Comparison of ENCODE assay signal across 30 cellular contexts in the genomic region with DNA sequence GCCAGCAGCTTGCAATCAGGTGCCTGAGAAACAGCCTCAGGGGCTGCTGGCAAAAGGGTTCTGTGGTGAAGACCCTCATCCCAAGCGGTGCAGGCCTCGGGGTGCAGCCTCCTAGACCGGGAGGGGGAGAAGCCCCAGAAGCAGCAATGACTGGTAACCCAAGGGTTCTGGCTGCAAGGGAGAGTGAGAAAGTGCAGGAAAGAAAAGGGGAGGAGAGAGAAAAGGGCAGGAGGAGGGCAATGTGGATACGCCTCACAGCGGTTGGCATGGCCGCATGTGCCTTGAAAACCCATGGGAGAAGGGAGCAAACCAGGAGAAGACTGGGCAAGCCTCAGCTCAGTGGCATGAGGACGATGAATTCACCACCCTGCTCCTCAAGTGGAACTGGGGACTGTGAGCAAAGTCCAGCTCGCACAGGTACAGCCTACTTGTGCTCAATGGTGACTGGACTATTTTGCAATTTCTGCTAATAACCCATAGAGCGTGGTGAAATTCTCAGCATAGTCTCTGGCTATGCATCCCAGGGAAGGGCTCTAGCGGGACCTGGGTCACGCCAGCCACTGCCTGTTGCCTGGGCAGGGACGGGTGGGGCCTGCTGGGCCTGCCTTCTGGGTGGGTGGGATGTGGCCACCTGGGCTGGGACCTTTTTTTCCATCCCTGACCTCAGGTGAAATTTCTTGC. TPM values are rescaled to one million over a fixed set of nuclear protein-coding genes. Genes with fewer than 3 reads are reported as not detected.
DNase-seq lines count a peak whose midpoint lies in the region; ATAC-seq and TF ChIP-seq lines count a peak whose summit lies in the region.
"Had no signal": no experiment of that assay in that cellular context is flagged by ENCODE, and none has a peak within 500 bp of the region (broad histone marks: within the 10 kb centered on the region; RNA-seq: fewer than 3 reads in every experiment).

No MANE protein-coding gene starts in this region.

- H3K4me3 Mint-ChIP-seq in Caco-2 (ENCODE audit: unreplicated experiment) = no peak overlapping the region
- no peak overlapping the region for H3K4me3 Mint-ChIP-seq in osteocyte (ENCODE audit: unreplicated experiment)
- H3K4me3 Mint-ChIP-seq in activated CD4-positive, alpha-beta memory T cell treated with anti-CD3 and anti-CD28 coated beads, Interleukin-2, amount 10 ng/mL, durations not matched to agents 7 days and 5 days = no peak overlapping the region
- H3K4me3 Mint-ChIP-seq: activated naive CD4-positive, alpha-beta T cell treated with anti-CD3 and anti-CD28 coated beads for 36 hours; CD4-positive, alpha-beta T cell; naive thymus-derived CD8-positive, alpha-beta T cell; stimulated activated naive B cell treated with anti-CD40 and anti-IgM and Interleukin-4, amounts not matched to agents 10 μg/mL and 1 μg/mL and 100 μg/mL, for 72 hours; T-helper 1 cell treated with Interleukin-12 subunit alpha and Interleukin-12 subunit beta and Interleukin-4 antibody, amounts not matched to agents 30 μg/mL and 1 μg/mL, for 36 hours had no signal

- CTCF ChIA-PET in Caco-2 (lab: Charles Lee) = no interaction called here
- CTCF ChIA-PET in activated CD4-positive, alpha-beta memory T cell treated with anti-CD3 and anti-CD28 coated beads, Interleukin-2, amount 10 ng/mL, durations not matched to agents 7 days and 5 days (lab: Charles Lee) = interaction anchor here (0.6 kb wide), 1 partner anchor 147 kb away, joined by 4 read pairs; no protein-coding TSS in a partner anchor

- H3K9me2 ChIP-seq in Karpas-422 (replicated peaks; ENCODE audit: insufficient read depth, low read length) = no peaks in the 10 kb centered on the region

- no peaks in the 10 kb centered on the region for H3K9me3 ChIP-seq in Caco-2
- H3K9me3 ChIP-seq in colonic mucosa = no peaks in the 10 kb centered on the region
- H3K9me3 ChIP-seq in Karpas-422 (ENCODE audit: low read length) = no peaks in the 10 kb centered on the region
- H3K9me3 ChIP-seq: A549, adrenal gland, gastroesophageal sphincter, upper lobe of right lung had no signal

- H3K27ac ChIP-seq in colonic mucosa (peak overlapping the region; percentile 60), Karpas-422 (ENCODE audit: low read length) (no peak overlapping the region)
- H3K27ac ChIP-seq: A549, adrenal gland, gastroesophageal sphincter, GM23248, upper lobe of right lung had no signal

- H3K36me3 ChIP-seq in Caco-2 (ENCODE audit: control insufficient read depth, insufficient read depth, low read length) = no peaks in the 10 kb centered on the region
- H3K36me3 ChIP-seq in colonic mucosa = no peaks in the 10 kb centered on the region
- H3K36me3 ChIP-seq in Karpas-422 (ENCODE audit: insufficient read depth, low read length) = no peaks in the 10 kb centered on the region
- H3K36me3 ChIP-seq: adrenal gland, gastroesophageal sphincter, upper lobe of right lung had no signal

- H4K20me1 ChIP-seq in Karpas-422 (ENCODE audit: insufficient read depth, low read depth, low read length) = no peaks in the 10 kb centered on the region

- TF ChIP-seq CTCF in Caco-2 (IDR thresholded peaks at IDR 0.05; ENCODE audit: insufficient read depth in 1 of 2, low read depth in 1 of 2, low read length in 1 of 2, severe bottlenecking in 1 of 2, unreplicated experiment in 1 of 2) = no peak
- TF ChIP-seq CTCF in colonic mucosa (IDR thresholded peaks at IDR 0.05) = no peak
- TF ChIP-seq CTCF in osteocyte (IDR thresholded peaks at IDR 0.05) = no peak

- H3K4me1 Mint-ChIP-seq in Caco-2 (ENCODE audit: low read depth, unreplicated experiment) = no peaks in the 10 kb centered on the region
- peaks cover 4% of the 10 kb centered on the region for H3K4me1 Mint-ChIP-seq in osteocyte (ENCODE audit: unreplicated experiment)
- peaks cover 26% of the 10 kb centered on the region for H3K4me1 Mint-ChIP-seq in activated CD4-positive, alpha-beta memory T cell treated with anti-CD3 and anti-CD28 coated beads, Interleukin-2, amount 10 ng/mL, durations not matched to agents 7 days and 5 days

- H3K27me3 ChIP-seq in Caco-2 (replicated peaks; ENCODE audit: control insufficient read depth, insufficient read depth, low read length) (no peaks in the 10 kb centered on the region), colonic mucosa (no peaks in the 10 kb centered on the region), Karpas-422 (ENCODE audit: low read length) (no peaks in the 10 kb centered on the region)
- H3K27me3 ChIP-seq: adrenal gland, upper lobe of right lung had no signal

- H3K9ac ChIP-seq in colonic mucosa (ENCODE audit: low read depth in 2 of 2, low read length in 2 of 2) (peak overlapping the region in 1 of 2 donors; percentile 41), Karpas-422 (ENCODE audit: low read length) (no peak overlapping the region)
- H3K9ac ChIP-seq: GM23248 had no signal

- BruUV-seq in Caco-2 (replicated peaks; lab: Mats Ljungman, UMichigan) = no TSS peak

- H2AFZ ChIP-seq in Karpas-422 (ENCODE audit: low read length) = no peak overlapping the region
- H2AFZ ChIP-seq: GM23248 had no signal

- DNase-seq in Caco-2 = peak; percentile 26 to 50
- DNase-seq in colonic mucosa = peak; percentile 62
- peak; percentile 79 for DNase-seq in left lobe of liver (ENCODE audit: low spot score)
- DNase-seq in osteocyte (ENCODE audit: extremely low spot score, unreplicated experiment) = peak; percentile 80
- no peak for DNase-seq in Karpas-422
- no peak for DNase-seq in activated CD4-positive, alpha-beta memory T cell treated with anti-CD3 and anti-CD28 coated beads, Interleukin-2, amount 10 ng/mL, durations not matched to agents 7 days and 5 days
- no peak for DNase-seq in middle frontal gyrus (ENCODE audit: extremely low spot score, low spot score)
- DNase-seq: activated CD4-positive, alpha-beta T cell treated with anti-CD3 and anti-CD28 coated beads, Interleukin-2, amount 50 U/mL, for 4 hours; activated naive CD4-positive, alpha-beta T cell treated with anti-CD3 and anti-CD28 coated beads for 36 hours; adrenal gland; CD4-positive, alpha-beta T cell; central memory CD4-positive, alpha-beta T cell; GM23248; KG1; mesendoderm; naive thymus-derived CD8-positive, alpha-beta T cell; NCI-H1417 treated with DMSO at 0.1 percent for 48 hours; NCI-H2029 treated with DMSO at 0.1 percent for 48 hours; NCI-H69; Right ventricle myocardium superior; stimulated activated naive B cell treated with anti-CD40 and anti-IgM and Interleukin-4, amounts not matched to agents 10 μg/mL and 1 μg/mL and 100 μg/mL, for 72 hours; substantia nigra; upper lobe of right lung had no signal

- no peaks in the 10 kb centered on the region for H3K79me2 ChIP-seq in Karpas-422 (ENCODE audit: low read length)

- H3K4me3 ChIP-seq in Caco-2 (ENCODE audit: low read depth, low read length) (no peak overlapping the region), colonic mucosa (no peak overlapping the region), Karpas-422 (ENCODE audit: low read length) (no peak overlapping the region)
- H3K4me3 ChIP-seq: A549, adrenal gland, gastroesophageal sphincter, GM23248, upper lobe of right lung had no signal

- H3K4me1 ChIP-seq in Caco-2 (peaks cover 5% of the 10 kb centered on the region; the same call in 1 of the 2 replicates), colonic mucosa (peaks cover 9% of the 10 kb centered on the region), Karpas-422 (ENCODE audit: low read length) (no peaks in the 10 kb centered on the region)
- H3K4me1 ChIP-seq: A549, gastroesophageal sphincter, upper lobe of right lung had no signal

- H3K4me2 ChIP-seq in Karpas-422 (ENCODE audit: low read depth, low read length, poor library complexity, severe bottlenecking) = no peak overlapping the region
- H3K4me2 ChIP-seq: A549 had no signal

- H3K9me3 Mint-ChIP-seq in Caco-2 (ENCODE audit: unreplicated experiment) (no peaks in the 10 kb centered on the region), osteocyte (ENCODE audit: unreplicated experiment) (no peaks in the 10 kb centered on the region)
- no peaks in the 10 kb centered on the region for H3K9me3 Mint-ChIP-seq in activated CD4-positive, alpha-beta memory T cell treated with anti-CD3 and anti-CD28 coated beads, Interleukin-2, amount 10 ng/mL, durations not matched to agents 7 days and 5 days
- H3K9me3 Mint-ChIP-seq: activated naive CD4-positive, alpha-beta T cell treated with anti-CD3 and anti-CD28 coated beads for 36 hours; CD4-positive, alpha-beta T cell; naive thymus-derived CD8-positive, alpha-beta T cell; stimulated activated naive B cell treated with anti-CD40 and anti-IgM and Interleukin-4, amounts not matched to agents 10 μg/mL and 1 μg/mL and 100 μg/mL, for 72 hours; T-helper 1 cell treated with Interleukin-12 subunit alpha and Interleukin-12 subunit beta and Interleukin-4 antibody, amounts not matched to agents 30 μg/mL and 1 μg/mL, for 36 hours had no signal

- POLR2A ChIA-PET in Caco-2 (lab: Charles Lee) = no interaction called here
- POLR2A ChIA-PET in activated CD4-positive, alpha-beta memory T cell treated with anti-CD3 and anti-CD28 coated beads, Interleukin-2, amount 10 ng/mL, durations not matched to agents 7 days and 5 days (lab: Charles Lee) = interaction anchor here (1.1 kb wide), 1 partner anchor 196 kb away, joined by 3 read pairs; no protein-coding TSS in a partner anchor

- ATAC-seq in left lobe of liver (peak; percentile 81), GM18502 (IDR thresholded peaks at IDR 0.05; ENCODE audit: poor library complexity, unreplicated experiment) (no peak)
- ATAC-seq: A549; activated CD4-positive, CD25-positive, alpha-beta regulatory T cell treated with anti-CD3 and anti-CD28 coated beads, Interleukin-2, amount 50 U/mL, for 24 hours; gastroesophageal sphincter; naive thymus-derived CD8-positive, alpha-beta T cell; SK-N-SH treated with all-trans-retinoic acid at 6 μM for 48 hours; stimulated activated naive B cell treated with anti-CD40 and anti-IgM and Interleukin-4, amounts not matched to agents 10 μg/mL and 1 μg/mL and 100 μg/mL, for 72 hours; upper lobe of right lung had no signal

- H3K36me3 Mint-ChIP-seq in Caco-2 (ENCODE audit: insufficient read depth, unreplicated experiment) = no peaks in the 10 kb centered on the region
- no peaks in the 10 kb centered on the region for H3K36me3 Mint-ChIP-seq in osteocyte (ENCODE audit: unreplicated experiment)
- no peaks in the 10 kb centered on the region for H3K36me3 Mint-ChIP-seq in activated CD4-positive, alpha-beta memory T cell treated with anti-CD3 and anti-CD28 coated beads, Interleukin-2, amount 10 ng/mL, durations not matched to agents 7 days and 5 days (ENCODE audit: low read depth)
- H3K36me3 Mint-ChIP-seq: naive thymus-derived CD8-positive, alpha-beta T cell; stimulated activated naive B cell treated with anti-CD40 and anti-IgM and Interleukin-4, amounts not matched to agents 10 μg/mL and 1 μg/mL and 100 μg/mL, for 72 hours had no signal

- H3K27ac Mint-ChIP-seq in Caco-2 (ENCODE audit: unreplicated experiment) (no peak overlapping the region), osteocyte (ENCODE audit: unreplicated experiment) (no peak overlapping the region)
- H3K27ac Mint-ChIP-seq in activated CD4-positive, alpha-beta memory T cell treated with anti-CD3 and anti-CD28 coated beads, Interleukin-2, amount 10 ng/mL, durations not matched to agents 7 days and 5 days = no peak overlapping the region
- H3K27ac Mint-ChIP-seq: activated naive CD4-positive, alpha-beta T cell treated with anti-CD3 and anti-CD28 coated beads for 36 hours; CD4-positive, alpha-beta T cell; stimulated activated naive B cell treated with anti-CD40 and anti-IgM and Interleukin-4, amounts not matched to agents 10 μg/mL and 1 μg/mL and 100 μg/mL, for 72 hours; T-helper 1 cell treated with Interleukin-12 subunit alpha and Interleukin-12 subunit beta and Interleukin-4 antibody, amounts not matched to agents 30 μg/mL and 1 μg/mL, for 36 hours had no signal

- no peaks in the 10 kb centered on the region for H3K27me3 Mint-ChIP-seq in Caco-2 (ENCODE audit: insufficient read depth, unreplicated experiment)
- H3K27me3 Mint-ChIP-seq in osteocyte (ENCODE audit: unreplicated experiment) = no peaks in the 10 kb centered on the region
- H3K27me3 Mint-ChIP-seq in activated CD4-positive, alpha-beta memory T cell treated with anti-CD3 and anti-CD28 coated beads, Interleukin-2, amount 10 ng/mL, durations not matched to agents 7 days and 5 days = peaks cover 21% of the 10 kb centered on the region
- H3K27me3 Mint-ChIP-seq: CD4-positive, alpha-beta T cell had no signal

- intact Hi-C loops in Caco-2 (cut with micrococcal nuclease; ENCODE audit: unreplicated experiment) (no loop called here), colonic mucosa (cut with DNase I) (no loop called here)

RNA-seq across cellular contexts. Expression of a gene that starts 6.2 kb away (rescaled TPM):
- total RNA-seq in Caco-2 (2022) = 0.93 and 1.1 TPM in 2 replicates
- 100 to 1,000 TPM in 1 of 2 donors, 10 to 100 TPM in 1; 76.8 to 110 TPM for total RNA-seq in colonic mucosa
- total RNA-seq in left lobe of liver = 25.1 TPM
- total RNA-seq in osteocyte = not detected in 2 replicates
- not detected in 2 replicates for total RNA-seq in Karpas-422 (2014; rRNA removed; shearing (Covaris generic); ENCODE audit: low replicate concordance)
- total RNA-seq in activated CD4-positive, alpha-beta memory T cell treated with anti-CD3 and anti-CD28 coated beads, Interleukin-2, amount 10 ng/mL, durations not matched to agents 7 days and 5 days = not detected
- total RNA-seq: activated naive CD4-positive, alpha-beta T cell treated with anti-CD3 and anti-CD28 coated beads for 36 hours; CD4-positive, alpha-beta T cell; gastroesophageal sphincter; GM23248; naive thymus-derived CD8-positive, alpha-beta T cell; omental fat pad; Right ventricle myocardium superior; upper lobe of right lung had no signal

RNA-seq across cellular contexts. Expression of a gene that starts 20.4 kb away (rescaled TPM):
- total RNA-seq in Caco-2 (2022) = 0.46 and 0.50 TPM in 2 replicates
- 10 to 100 TPM; 15.9 to 18.8 TPM for total RNA-seq in colonic mucosa
- total RNA-seq in left lobe of liver = 1.6 TPM
- total RNA-seq in osteocyte = 1.2 and 1.3 TPM in 2 replicates
- total RNA-seq in Karpas-422 (2014; rRNA removed; shearing (Covaris generic); ENCODE audit: low replicate concordance) = 20.4 and 27.9 TPM in 2 replicates
- 10 to 100 TPM; 29.2 to 30.6 TPM for total RNA-seq in activated CD4-positive, alpha-beta memory T cell treated with anti-CD3 and anti-CD28 coated beads, Interleukin-2, amount 10 ng/mL, durations not matched to agents 7 days and 5 days

Comparison
In these comparisons a context has a peak if more than half of its experiments do, and no peak if none do; other contexts are left out.
1. DNase-seq: peak in Caco-2 (2 of 2), colonic mucosa (single experiment), left lobe of liver (single experiment) and osteocyte (single experiment); none in Karpas-422 (single experiment), activated CD4-positive, alpha-beta memory T cell treated with anti-CD3 and anti-CD28 coated beads, Interleukin-2, amount 10 ng/mL, durations not matched to agents 7 days and 5 days (single experiment) and middle frontal gyrus (single experiment).
2. RNA of a gene that starts 6.2 kb away (total RNA-seq): 76.8 to 110 TPM in colonic mucosa and 25.1 TPM in left lobe of liver (single experiment); 0.93 to 1.1 TPM in Caco-2, not detected in osteocyte, not detected in Karpas-422 and not detected in activated CD4-positive, alpha-beta memory T cell treated with anti-CD3 and anti-CD28 coated beads, Interleukin-2, amount 10 ng/mL, durations not matched to agents 7 days and 5 days; every median in the first group is over 10 times any median in the second.